ENCODE assay signal across 8 cellular contexts in genomic region chr22:37804886-37805857, GRCh38. TPM values are rescaled to one million over a fixed set of nuclear protein-coding genes. Genes with fewer than 3 reads are reported as not detected.
DNase-seq lines count a peak whose midpoint lies in the region; ATAC-seq and TF ChIP-seq lines count a peak whose summit lies in the region.

No MANE protein-coding gene starts in this region.

- 3 to 4% methylated on average over 82 to 90 of the region's 90 CpGs for WGBS in lung, 2 donors

- peak overlapping the region; percentile 62 for H3K4me3 ChIP-seq in effector memory CD4-positive, alpha-beta T cell (ENCODE audit: insufficient read depth, low read depth, low read length, poor library complexity, severe bottlenecking)
- peak overlapping the region; percentile 60 for H3K4me3 ChIP-seq in lung

- no peaks in the 10 kb centered on the region for H3K9me3 ChIP-seq in effector memory CD4-positive, alpha-beta T cell (ENCODE audit: control insufficient read depth, low read length)
- H3K9me3 ChIP-seq in lung (ENCODE audit: control insufficient read depth in 2 of 2, insufficient read depth in 1 of 2, low read length in 1 of 2) = no peaks in the 10 kb centered on the region

- H3K4me1 ChIP-seq in effector memory CD4-positive, alpha-beta T cell (ENCODE audit: control insufficient read depth, insufficient read depth, low read length, poor library complexity, severe bottlenecking) = peaks cover 37% of the 10 kb centered on the region
- H3K4me1 ChIP-seq in lung (ENCODE audit: control insufficient read depth in 2 of 2, insufficient read depth in 2 of 2, low read length in 2 of 2) = peaks cover 0 to 22% of the 10 kb centered on the region in 2 donors

- peak; percentile 78 for DNase-seq in DMS53 (lab: John Stamatoyannopoulos, UW)
- no peak for DNase-seq in DMS53 treated with DMSO at 0.1 percent for 48 hours (lab: John Stamatoyannopoulos, UW; ENCODE audit: unreplicated experiment)
- peak; percentile 93 for DNase-seq in NCI-H69 (lab: John Stamatoyannopoulos, UW)
- peak; percentile 9 to 14 for DNase-seq in activated CD8-positive, alpha-beta memory T cell treated with anti-CD3 and anti-CD28 coated beads for 4 hours (ENCODE audit: low read depth in 2 of 2)
- peak; percentile 28 to 43 (median 38) for DNase-seq in effector memory CD4-positive, alpha-beta T cell
- DNase-seq in lung (ENCODE audit: low spot score) = peak; percentile 91
- peak; percentile 75 for DNase-seq in stimulated activated CD4-positive, alpha-beta T cell treated with anti-CD3 and anti-CD28 coated beads, Interleukin-4, amount 100 ng/mL, for 24 hours

- peaks cover 48% of the 10 kb centered on the region for H3K27me3 ChIP-seq in effector memory CD4-positive, alpha-beta T cell (replicated peaks; ENCODE audit: control insufficient read depth, insufficient read depth, low read length, poor library complexity, severe bottlenecking)
- H3K27me3 ChIP-seq in lung (ENCODE audit: control insufficient read depth, insufficient read depth) = no peaks in the 10 kb centered on the region

- H3K36me3 ChIP-seq in effector memory CD4-positive, alpha-beta T cell (ENCODE audit: control insufficient read depth, insufficient read depth, low read length) = no peaks in the 10 kb centered on the region
- no peaks in the 10 kb centered on the region for H3K36me3 ChIP-seq in lung (ENCODE audit: control insufficient read depth in 2 of 2, insufficient read depth in 2 of 2, low read length in 2 of 2)

- ATAC-seq in lung (ENCODE audit: insufficient read depth, low FRiP score) = peak; percentile 48
- no peak for ATAC-seq in HG03025 (IDR thresholded peaks at IDR 0.05; ENCODE audit: low FRiP score, unreplicated experiment)

- TF ChIP-seq CTCF in lung (IDR thresholded peaks at IDR 0.05; ENCODE audit: control extremely low read depth, extremely low read depth) = no peak

- no peak overlapping the region for H3K27ac ChIP-seq in effector memory CD4-positive, alpha-beta T cell (ENCODE audit: insufficient read depth, low read length, poor library complexity, severe bottlenecking)
- H3K27ac ChIP-seq in lung (ENCODE audit: low read depth in 1 of 2, low read length in 1 of 2) = peak overlapping the region; percentile 90 to 95

RNA-seq across cellular contexts. Expression of gene GCAT, which starts 2.6 kb away (rescaled TPM):
- total RNA-seq in lung = 10 to 100 TPM; 11.7 to 17.2 TPM
- 10 to 100 TPM in 1 of 2 donors, 1 to 10 TPM in 1; 9.3 to 31.1 TPM for polyA plus RNA-seq in lung

RNA-seq across cellular contexts. Expression of gene GALR3, which starts 18.0 kb away (rescaled TPM):
- not detected for total RNA-seq in lung
- polyA plus RNA-seq in lung = not detected

RNA-seq across cellular contexts. Expression of gene ANKRD54, which starts 39.0 kb away (rescaled TPM):
- 10 to 100 TPM; 19.8 to 31.8 TPM for total RNA-seq in lung
- 10 to 100 TPM; 19.3 to 20.2 TPM for polyA plus RNA-seq in lung

RNA-seq across cellular contexts. Expression of gene EIF3L, which starts 44.0 kb away (rescaled TPM):
- total RNA-seq in lung = 100 to 1,000 TPM; 281 to 420 TPM
- polyA plus RNA-seq in lung = 100 to 1,000 TPM; 175 to 224 TPM
